Comparison of ENCODE assay signal across 33 cellular contexts in the genomic region with DNA sequence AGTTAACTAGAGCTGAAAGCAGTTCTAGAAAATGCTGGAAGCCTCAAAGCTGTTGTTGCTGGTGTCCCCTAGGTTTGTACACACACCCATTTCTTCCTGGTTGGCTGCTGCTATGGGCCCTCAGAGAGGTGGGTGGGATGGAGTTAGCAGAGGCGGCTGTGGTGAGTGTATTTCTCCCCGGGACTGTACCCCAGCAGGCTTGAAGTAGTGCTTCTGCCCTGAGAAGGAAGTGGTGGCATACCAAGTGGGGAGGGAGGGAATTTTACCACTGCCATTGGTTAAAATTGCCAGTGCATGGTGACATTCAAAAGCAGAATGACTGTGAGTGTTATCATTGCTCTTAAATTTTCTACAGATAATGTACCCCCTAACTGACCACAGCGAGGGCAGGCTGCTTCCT.
DNase-seq lines count a peak whose midpoint lies in the region; ATAC-seq, FAIRE-seq and TF ChIP-seq lines count a peak whose summit lies in the region.
"Had no signal": no experiment of that assay in that cellular context is flagged by ENCODE, and none has a peak within 500 bp of the region (broad histone marks: within the 10 kb centered on the region; RNA-seq: fewer than 3 reads in every experiment).

No MANE protein-coding gene starts in this region.

- H3K4me1 ChIP-seq in GM12878 (ENCODE audit: control insufficient read depth, insufficient read depth, low read length) = no peaks in the 10 kb centered on the region; the same call in 1 of the 2 replicates
- H3K4me1 ChIP-seq in foreskin keratinocyte = no peaks in the 10 kb centered on the region
- H3K4me1 ChIP-seq: A549, Caco-2, esophagus squamous epithelium, gastroesophageal sphincter, psoas muscle, sigmoid colon, SJSA1, tibial artery had no signal

- TF ChIP-seq CTCF in GM12878 (IDR thresholded peaks at IDR 0.05 in 2 of 3, conservative IDR thresholded peaks at IDR 0.05 in 1 of 3; ENCODE audit: control insufficient read depth in 2 of 3, extremely low read depth in 1 of 3, insufficient read depth in 1 of 3, low read depth in 3 of 3, low read length in 3 of 3) = no peak
- TF ChIP-seq CTCF in foreskin keratinocyte (conservative IDR thresholded peaks at IDR 0.05) = no peak

- H3K27ac Mint-ChIP-seq in activated CD8-positive, alpha-beta memory T cell treated with anti-CD3 and anti-CD28 coated beads, Interleukin-2, amount 10 ng/mL, durations not matched to agents 7 days and 5 days = no peak overlapping the region
- H3K27ac Mint-ChIP-seq: B cell had no signal

- intact Hi-C loops in GM12878 (cut with micrococcal nuclease; ENCODE audit: unreplicated experiment) = no loop called here

- no peak for TF ChIP-seq EP300 in GM12878 (IDR thresholded peaks at IDR 0.05; ENCODE audit: borderline replicate concordance in 1 of 2, control insufficient read depth in 1 of 2, low read depth in 2 of 2, low read length in 2 of 2)

- H3K9ac ChIP-seq in GM12878 (ENCODE audit: control insufficient read depth, insufficient read depth, low read length) = no peak overlapping the region

- 2% methylated on average over 3 of the region's 3 CpGs for WGBS in GM12878 (ENCODE audit: insufficient coverage, insufficient replicate concordance, low lambda C conversion rate, missing lambda C conversion rate)

- POLR2A ChIA-PET in GM12878 (lab: Charles Lee) = no interaction called here

- H2AFZ ChIP-seq in GM12878 (ENCODE audit: control insufficient read depth, low read depth, low read length) = no peak overlapping the region

- DNase-seq in activated CD8-positive, alpha-beta memory T cell treated with anti-CD3 and anti-CD28 coated beads, Interleukin-2, amount 10 ng/mL, durations not matched to agents 7 days and 5 days = no peak
- DNase-seq in activated CD8-positive, alpha-beta memory T cell treated with anti-CD3 and anti-CD28 coated beads for 24 hours = no peak
- peak; percentile 47 for DNase-seq in Jurkat, Clone E6-1 (ENCODE audit: low read depth, low spot score)
- no peak for DNase-seq in GM12878 (ENCODE audit: low read depth, low spot score)
- peak; percentile 37 for DNase-seq in stimulated activated naive CD8-positive, alpha-beta T cell treated with anti-CD3 and anti-CD28 coated beads, Interleukin-15, Interleukin-2, amounts not matched to agents 100 U/mL and 50 U/mL, for 24 hours
- no peak for DNase-seq in foreskin keratinocyte
- DNase-seq: Caco-2; dermis blood vessel endothelial cell; DMS79 treated with DMSO at 0.1 percent for 48 hours; esophagus squamous epithelium; HCEC 1CT; hypothalamus; mesenchymal stem cell; NCI-H1436; NCI-H2081 treated with DMSO at 0.1 percent for 48 hours; NCI-H226; occipital lobe; psoas muscle; RPMI8226; sigmoid colon; stimulated activated CD4-positive, alpha-beta T cell treated with anti-CD3 and anti-CD28 coated beads, Interleukin-4, amount 100 ng/mL, for 4 hours; T-helper 1 cell; tibial artery had no signal

- TF ChIP-seq POLR2A in GM12878 (IDR thresholded peaks at IDR 0.05; ENCODE audit: low read depth, low read length) = no peak

- no peaks in the 10 kb centered on the region for H3K9me3 ChIP-seq in GM12878 (replicated peaks; ENCODE audit: control insufficient read depth, insufficient read depth, low read length)
- H3K9me3 ChIP-seq: A549, Caco-2, esophagus squamous epithelium, gastroesophageal sphincter, psoas muscle, sigmoid colon, SJSA1, tibial artery had no signal

- H3K4me1 Mint-ChIP-seq in activated CD8-positive, alpha-beta memory T cell treated with anti-CD3 and anti-CD28 coated beads, Interleukin-2, amount 10 ng/mL, durations not matched to agents 7 days and 5 days = peaks cover 2% of the 10 kb centered on the region
- H3K4me1 Mint-ChIP-seq: B cell; central memory CD8-positive, alpha-beta T cell had no signal

- in situ Hi-C loops in GM12878 (cut with MboI) = no loop called here

- RAD21 ChIA-PET in GM12878 (lab: Charles Lee; ENCODE audit: unreplicated experiment) = no interaction called here

- H3K4me3 Mint-ChIP-seq in activated CD8-positive, alpha-beta memory T cell treated with anti-CD3 and anti-CD28 coated beads, Interleukin-2, amount 10 ng/mL, durations not matched to agents 7 days and 5 days = no peak overlapping the region
- H3K4me3 Mint-ChIP-seq: B cell; central memory CD8-positive, alpha-beta T cell; stimulated activated naive CD8-positive, alpha-beta T cell treated with anti-CD3 and anti-CD28 coated beads, Interleukin-15, Interleukin-2, amounts not matched to agents 100 ng/mL and 50 ng/mL, for 24 hours had no signal

- FAIRE-seq in GM12878 (lab: Jason Lieb, UNC) = no peak
- FAIRE-seq: A549, TTC549 had no signal

- no peak overlapping the region for H3K4me2 ChIP-seq in GM12878 (ENCODE audit: control insufficient read depth, insufficient read depth)
- H3K4me2 ChIP-seq: A549 had no signal

- peaks cover 0 to 2% of the 10 kb centered on the region in 2 experiments; a peak in 1 of 4 replicates for H3K36me3 ChIP-seq in GM12878 (ENCODE audit: control insufficient read depth in 2 of 2, insufficient read depth in 2 of 2, low read length in 1 of 2)
- H3K36me3 ChIP-seq: gastroesophageal sphincter, sigmoid colon, SJSA1, tibial artery had no signal

- H4K20me1 ChIP-seq in GM12878 (ENCODE audit: control insufficient read depth, insufficient read depth) = no peaks in the 10 kb centered on the region

- H3K27me3 Mint-ChIP-seq in activated CD8-positive, alpha-beta memory T cell treated with anti-CD3 and anti-CD28 coated beads, Interleukin-2, amount 10 ng/mL, durations not matched to agents 7 days and 5 days = no peaks in the 10 kb centered on the region
- H3K27me3 Mint-ChIP-seq: B cell; central memory CD8-positive, alpha-beta T cell; stimulated activated naive CD8-positive, alpha-beta T cell treated with anti-CD3 and anti-CD28 coated beads, Interleukin-15, Interleukin-2, amounts not matched to agents 100 ng/mL and 50 ng/mL, for 24 hours had no signal

- CTCF ChIA-PET in activated CD8-positive, alpha-beta memory T cell treated with anti-CD3 and anti-CD28 coated beads, Interleukin-2, amount 10 ng/mL, durations not matched to agents 7 days and 5 days (lab: Charles Lee) = no interaction called here
- CTCF ChIA-PET in GM12878 (lab: Yijun Ruan, JAX) = no interaction called here

- H3K36me3 Mint-ChIP-seq in activated CD8-positive, alpha-beta memory T cell treated with anti-CD3 and anti-CD28 coated beads, Interleukin-2, amount 10 ng/mL, durations not matched to agents 7 days and 5 days = no peaks in the 10 kb centered on the region

- H3K27ac ChIP-seq in GM12878 (ENCODE audit: control insufficient read depth, insufficient read depth) (no peak overlapping the region), foreskin keratinocyte (no peak overlapping the region)
- H3K27ac ChIP-seq: A549, esophagus squamous epithelium, gastroesophageal sphincter, psoas muscle, sigmoid colon, SJSA1, tibial artery had no signal

- H3K27me3 ChIP-seq in GM12878 (replicated peaks in 1 of 2; ENCODE audit: control insufficient read depth in 2 of 2, insufficient read depth in 2 of 2, low read length in 1 of 2) (no peaks in the 10 kb centered on the region), foreskin keratinocyte (no peaks in the 10 kb centered on the region)
- H3K27me3 ChIP-seq: esophagus squamous epithelium, gastroesophageal sphincter, sigmoid colon, tibial artery had no signal

- no peaks in the 10 kb centered on the region for H3K9me3 Mint-ChIP-seq in activated CD8-positive, alpha-beta memory T cell treated with anti-CD3 and anti-CD28 coated beads, Interleukin-2, amount 10 ng/mL, durations not matched to agents 7 days and 5 days (ENCODE audit: low read depth)
- H3K9me3 Mint-ChIP-seq: central memory CD8-positive, alpha-beta T cell; stimulated activated naive CD8-positive, alpha-beta T cell treated with anti-CD3 and anti-CD28 coated beads, Interleukin-15, Interleukin-2, amounts not matched to agents 100 ng/mL and 50 ng/mL, for 24 hours had no signal

- no peak overlapping the region for H3K4me3 ChIP-seq in Jurkat, Clone E6-1 (ENCODE audit: low read length)
- no peak overlapping the region for H3K4me3 ChIP-seq in GM12878
- H3K4me3 ChIP-seq: A549, esophagus squamous epithelium, gastroesophageal sphincter, psoas muscle, sigmoid colon, SJSA1, tibial artery had no signal

- no peaks in the 10 kb centered on the region for H3K79me2 ChIP-seq in GM12878 (ENCODE audit: control insufficient read depth, insufficient read depth, low read length)

- SMC1A ChIA-PET in GM12878 (lab: Charles Lee; ENCODE audit: uncharacterized antibody, unreplicated experiment) = interaction anchor here (0.7 kb wide), 1 partner anchor 401 kb away, joined by 3 read pairs; no protein-coding TSS in a partner anchor

- ATAC-seq in activated CD8-positive, alpha-beta memory T cell treated with anti-CD3 and anti-CD28 coated beads, Interleukin-2, amount 10 ng/mL, durations not matched to agents 7 days and 5 days = peak; percentile 45
- ATAC-seq in GM12878 (peak; percentile 55), HG03378 (IDR thresholded peaks at IDR 0.05; ENCODE audit: unreplicated experiment) (no peak), HG03565 (IDR thresholded peaks at IDR 0.05; ENCODE audit: unreplicated experiment) (no peak), foreskin keratinocyte (no peak)
- ATAC-seq in stimulated activated naive CD8-positive, alpha-beta T cell treated with anti-CD3 and anti-CD28 coated beads, Interleukin-15, Interleukin-2, amounts not matched to agents 100 U/mL and 50 U/mL, for 24 hours = peak; percentile 73
- ATAC-seq: A549, gastroesophageal sphincter, left lobe of liver, psoas muscle had no signal

- no TSS peak for BruUV-seq in GM12878 (replicated peaks; lab: Mats Ljungman, UMichigan)

- TF ChIP-seq RAD21 in GM12878 (IDR thresholded peaks at IDR 0.05; ENCODE audit: insufficient read depth, low read depth, low read length) = no peak

TF ChIP-seq in GM12878, 131 proteins besides CTCF, POLR2A, EP300 and RAD21 (continues in another document):
- no peak for TF ChIP-seq CHD1 (IDR thresholded peaks at IDR 0.05; ENCODE audit: low read depth, low read length)
- no peak for TF ChIP-seq KAT2A (conservative IDR thresholded peaks at IDR 0.05; ENCODE audit: control insufficient read depth, low read depth, low read length)
- no peak for TF ChIP-seq DPF2 (IDR thresholded peaks at IDR 0.05)
- TF ChIP-seq, protein P1, sequence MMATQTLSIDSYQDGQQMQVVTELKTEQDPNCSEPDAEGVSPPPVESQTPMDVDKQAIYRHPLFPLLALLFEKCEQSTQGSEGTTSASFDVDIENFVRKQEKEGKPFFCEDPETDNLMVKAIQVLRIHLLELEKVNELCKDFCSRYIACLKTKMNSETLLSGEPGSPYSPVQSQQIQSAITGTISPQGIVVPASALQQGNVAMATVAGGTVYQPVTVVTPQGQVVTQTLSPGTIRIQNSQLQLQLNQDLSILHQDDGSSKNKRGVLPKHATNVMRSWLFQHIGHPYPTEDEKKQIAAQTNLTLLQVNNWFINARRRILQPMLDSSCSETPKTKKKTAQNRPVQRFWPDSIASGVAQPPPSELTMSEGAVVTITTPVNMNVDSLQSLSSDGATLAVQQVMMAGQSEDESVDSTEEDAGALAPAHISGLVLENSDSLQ (IDR thresholded peaks at IDR 0.05) = 0 out of 2 replicates have a peak, but pooled peaks have one; percentile 7

Comparison
In these comparisons a context has a peak if more than half of its experiments do, and no peak if none do; other contexts are left out.
1. ATAC-seq: peak in activated CD8-positive, alpha-beta memory T cell treated with anti-CD3 and anti-CD28 coated beads, Interleukin-2, amount 10 ng/mL, durations not matched to agents 7 days and 5 days (single experiment), GM12878 (single experiment) and stimulated activated naive CD8-positive, alpha-beta T cell treated with anti-CD3 and anti-CD28 coated beads, Interleukin-15, Interleukin-2, amounts not matched to agents 100 U/mL and 50 U/mL, for 24 hours (single experiment); none in HG03378 (single experiment), HG03565 (single experiment) and foreskin keratinocyte (single experiment).
2. DNase-seq: peak in Jurkat, Clone E6-1 (single experiment) and stimulated activated naive CD8-positive, alpha-beta T cell treated with anti-CD3 and anti-CD28 coated beads, Interleukin-15, Interleukin-2, amounts not matched to agents 100 U/mL and 50 U/mL, for 24 hours (single experiment); none in activated CD8-positive, alpha-beta memory T cell treated with anti-CD3 and anti-CD28 coated beads, Interleukin-2, amount 10 ng/mL, durations not matched to agents 7 days and 5 days (single experiment), activated CD8-positive, alpha-beta memory T cell treated with anti-CD3 and anti-CD28 coated beads for 24 hours (single experiment), GM12878 (single experiment) and foreskin keratinocyte (0 of 2).